24 cellular contexts compared by ENCODE assay signal in genomic region chr3:120423432-120423831, GRCh38. TPM values are rescaled to one million over a fixed set of nuclear protein-coding genes. Genes with fewer than 3 reads are reported as not detected.
DNase-seq lines count a peak whose midpoint lies in the region; ATAC-seq and TF ChIP-seq lines count a peak whose summit lies in the region.
"Had no signal": no experiment of that assay in that cellular context is flagged by ENCODE, and none has a peak within 500 bp of the region (broad histone marks: within the 10 kb centered on the region; RNA-seq: fewer than 3 reads in every experiment).

No MANE protein-coding gene starts in this region.

- H3K27ac ChIP-seq in heart left ventricle (peak overlapping the region; percentile 59 to 92 (median 88)), esophagus squamous epithelium (peak overlapping the region in 3 of 4 donors; percentile 69 to 72 (median 70)), upper lobe of left lung (peak overlapping the region in 3 of 4 donors; percentile 17 to 36 (median 24))
- H3K27ac ChIP-seq: KMS-11 had no signal

- no peak for TF ChIP-seq CTCF in heart left ventricle (IDR thresholded peaks at IDR 0.05)
- TF ChIP-seq CTCF in esophagus squamous epithelium (IDR thresholded peaks at IDR 0.05) = no peak
- TF ChIP-seq CTCF in osteocyte (IDR thresholded peaks at IDR 0.05) = no peak
- no peak for TF ChIP-seq CTCF in upper lobe of left lung (IDR thresholded peaks at IDR 0.05)

- ATAC-seq in heart left ventricle (no peak), Right ventricle myocardium superior (ENCODE audit: poor library complexity) (no peak), upper lobe of left lung (ENCODE audit: low FRiP score in 2 of 2) (no peak), GM21367 (IDR thresholded peaks at IDR 0.05; ENCODE audit: unreplicated experiment) (no peak), HG03108 (IDR thresholded peaks at IDR 0.05; ENCODE audit: unreplicated experiment) (no peak)
- ATAC-seq: stimulated activated effector memory CD8-positive, alpha-beta T cell treated with anti-CD3 and anti-CD28 coated beads, Interleukin-12 subunit alpha, Interleukin-12 subunit beta, amount 100 ng/mL, for 72 hours had no signal

- no peaks in the 10 kb centered on the region for H3K9me3 ChIP-seq in heart left ventricle
- no peaks in the 10 kb centered on the region for H3K9me3 ChIP-seq in esophagus squamous epithelium
- no peaks in the 10 kb centered on the region for H3K9me3 ChIP-seq in upper lobe of left lung
- H3K9me3 ChIP-seq: Peyer's patch had no signal

- no peak for TF ChIP-seq POLR2A in heart left ventricle (IDR thresholded peaks at IDR 0.05)
- no peak for TF ChIP-seq POLR2A in esophagus squamous epithelium (IDR thresholded peaks at IDR 0.05)
- TF ChIP-seq POLR2A in upper lobe of left lung (IDR thresholded peaks at IDR 0.05) = no peak

- H3K27me3 ChIP-seq in heart left ventricle = no peaks in the 10 kb centered on the region
- H3K27me3 ChIP-seq in esophagus squamous epithelium = no peaks in the 10 kb centered on the region
- no peaks in the 10 kb centered on the region for H3K27me3 ChIP-seq in upper lobe of left lung
- H3K27me3 ChIP-seq: Peyer's patch had no signal

- H3K36me3 ChIP-seq in heart left ventricle (peaks cover 0 to 14% (median 5%) of the 10 kb centered on the region in 9 donors), esophagus squamous epithelium (no peaks in the 10 kb centered on the region), upper lobe of left lung (no peaks in the 10 kb centered on the region)
- H3K36me3 ChIP-seq: Peyer's patch had no signal

- TF ChIP-seq EP300 in upper lobe of left lung (IDR thresholded peaks at IDR 0.05) = no peak

- WGBS in heart left ventricle, 4 donors = 71 to 80% (median 76%) methylated on average over 4 of the region's 4 CpGs
- 74 to 96% methylated on average over 2 to 4 of the region's 4 CpGs for WGBS in esophagus squamous epithelium, 2 donors
- WGBS in upper lobe of left lung, 2 donors = 75 to 77% methylated on average over 4 of the region's 4 CpGs

- no peak for DNase-seq in heart left ventricle
- no peak for DNase-seq in Right ventricle myocardium superior
- DNase-seq in esophagus squamous epithelium (lab: John Stamatoyannopoulos, UW) = no peak
- DNase-seq in osteocyte (ENCODE audit: extremely low spot score, unreplicated experiment) = no peak
- no peak for DNase-seq in upper lobe of left lung
- no peak for DNase-seq in DMS79 treated with DMSO at 0.1 percent for 48 hours (lab: John Stamatoyannopoulos, UW)
- DNase-seq: 8988T; activated B cell treated with CpG ODN at 0.5 μM for 24 hours; activated CD4-positive, alpha-beta memory T cell treated with anti-CD3 and anti-CD28 coated beads for 36 hours; activated naive CD4-positive, alpha-beta T cell treated with anti-CD3 and anti-CD28 coated beads for 36 hours; activated T-cell treated with anti-CD3 and anti-CD28 coated beads, Interleukin-2, amount 50 U/mL, for 24 hours; DMS79; endodermal cell; immature natural killer cell; NCI-H1694 treated with DMSO at 0.1 percent for 48 hours; NK-92 treated with Interleukin-12 subunit alpha and Interleukin-12 subunit beta, amount 100 ng/mL, for 24 hours; nucleus accumbens; Peyer's patch had no signal

- peaks cover 92% of the 10 kb centered on the region for H3K4me1 Mint-ChIP-seq in osteocyte (ENCODE audit: unreplicated experiment)

- H3K27me3 Mint-ChIP-seq in osteocyte (ENCODE audit: unreplicated experiment) = no peaks in the 10 kb centered on the region

- peaks cover 40% of the 10 kb centered on the region for H3K36me3 Mint-ChIP-seq in osteocyte (ENCODE audit: unreplicated experiment)
- H3K36me3 Mint-ChIP-seq: activated CD4-positive, alpha-beta memory T cell treated with anti-CD3 and anti-CD28 coated beads for 36 hours; immature natural killer cell; stimulated activated effector memory CD8-positive, alpha-beta T cell treated with anti-CD3 and anti-CD28 coated beads, Interleukin-12 subunit alpha, Interleukin-12 subunit beta, amount 100 ng/mL, for 72 hours had no signal

- peak overlapping the region; percentile 96 for H3K27ac Mint-ChIP-seq in osteocyte (ENCODE audit: unreplicated experiment)
- H3K27ac Mint-ChIP-seq: activated B cell treated with CpG ODN at 0.5 μM for 24 hours; activated CD4-positive, alpha-beta memory T cell treated with anti-CD3 and anti-CD28 coated beads for 36 hours; activated naive CD4-positive, alpha-beta T cell treated with anti-CD3 and anti-CD28 coated beads for 36 hours; activated T-cell treated with anti-CD3 and anti-CD28 coated beads, Interleukin-2, amount 50 U/mL, for 24 hours; B cell; endodermal cell; immature natural killer cell; stimulated activated effector memory CD8-positive, alpha-beta T cell treated with anti-CD3 and anti-CD28 coated beads, Interleukin-12 subunit alpha, Interleukin-12 subunit beta, amount 100 ng/mL, for 72 hours had no signal

- H3K4me1 ChIP-seq in heart left ventricle (peaks cover 3 to 100% (median 81%) of the 10 kb centered on the region in 12 donors), esophagus squamous epithelium (peaks cover 8 to 94% (median 45%) of the 10 kb centered on the region in 3 donors), upper lobe of left lung (peaks cover 6 to 46% (median 14%) of the 10 kb centered on the region in 4 donors)

- no peaks in the 10 kb centered on the region for H3K9me3 Mint-ChIP-seq in osteocyte (ENCODE audit: unreplicated experiment)
- H3K9me3 Mint-ChIP-seq: activated B cell treated with CpG ODN at 0.5 μM for 24 hours; activated CD4-positive, alpha-beta memory T cell treated with anti-CD3 and anti-CD28 coated beads for 36 hours; activated naive CD4-positive, alpha-beta T cell treated with anti-CD3 and anti-CD28 coated beads for 36 hours; activated T-cell treated with anti-CD3 and anti-CD28 coated beads, Interleukin-2, amount 50 U/mL, for 24 hours; endodermal cell; immature natural killer cell; stimulated activated effector memory CD8-positive, alpha-beta T cell treated with anti-CD3 and anti-CD28 coated beads, Interleukin-12 subunit alpha, Interleukin-12 subunit beta, amount 100 ng/mL, for 72 hours had no signal

- intact Hi-C loops in heart left ventricle (cut with DNase I) = loop anchor here in 5 of 10 donors (5.0 to 10.0 kb wide), 4 partner anchors 81 to 529 kb away; no protein-coding TSS in a partner anchor
- intact Hi-C loops in Right ventricle myocardium superior (cut with DNase I) = no loop called here
- intact Hi-C loops in esophagus squamous epithelium (cut with DNase I) = loop anchor here (5.0 kb wide), 1 partner anchor 134 kb away; no protein-coding TSS in a partner anchor

- H3K4me3 ChIP-seq in heart left ventricle = no peak overlapping the region
- H3K4me3 ChIP-seq in esophagus squamous epithelium = no peak overlapping the region
- no peak overlapping the region for H3K4me3 ChIP-seq in upper lobe of left lung
- H3K4me3 ChIP-seq: Peyer's patch had no signal

- no peak overlapping the region for H3K4me3 Mint-ChIP-seq in osteocyte (ENCODE audit: unreplicated experiment)
- H3K4me3 Mint-ChIP-seq: activated B cell treated with CpG ODN at 0.5 μM for 24 hours; activated CD4-positive, alpha-beta memory T cell treated with anti-CD3 and anti-CD28 coated beads for 36 hours; activated naive CD4-positive, alpha-beta T cell treated with anti-CD3 and anti-CD28 coated beads for 36 hours; activated T-cell treated with anti-CD3 and anti-CD28 coated beads, Interleukin-2, amount 50 U/mL, for 24 hours; B cell; endodermal cell; immature natural killer cell; stimulated activated effector memory CD8-positive, alpha-beta T cell treated with anti-CD3 and anti-CD28 coated beads, Interleukin-12 subunit alpha, Interleukin-12 subunit beta, amount 100 ng/mL, for 72 hours had no signal

RNA-seq across cellular contexts. Expression of gene FSTL1, which starts 27.4 kb away (rescaled TPM):
- total RNA-seq in heart left ventricle (100 to 1,000 TPM; 138 to 667 (median 220) TPM), Right ventricle myocardium superior (209 TPM), esophagus squamous epithelium (100 to 1,000 TPM in 2 of 4 donors, 10 to 100 TPM in 1, 1 to 10 TPM in 1; 9.4 to 258 (median 70.7) TPM), osteocyte (2,574 and 2,723 TPM in 2 replicates), upper lobe of left lung (100 to 1,000 TPM in 3 of 6 donors, 10 to 100 TPM in 3; 35.6 to 480 (median 120) TPM)
- polyA plus RNA-seq in heart left ventricle = 100 to 1,000 TPM in 1 of 2 donors, 10 to 100 TPM in 1; 43.8 to 146 TPM
- total RNA-seq: activated B cell treated with CpG ODN at 0.5 μM for 24 hours, B cell, HT-29 had no signal

Comparison
In these comparisons a context has a peak if more than half of its experiments do, and no peak if none do; other contexts are left out.
1. H3K27ac ChIP-seq: peak in every context shown above with its lines; median percentile 88 in heart left ventricle; 70 in esophagus squamous epithelium; 24 in upper lobe of left lung.